ENCODE assay signal across 8 cellular contexts in genomic region chr1:150576794-150577556, GRCh38. TPM values are rescaled to one million over a fixed set of nuclear protein-coding genes. Genes with fewer than 3 reads are reported as not detected.
DNase-seq lines count a peak whose midpoint lies in the region; ATAC-seq and TF ChIP-seq lines count a peak whose summit lies in the region.

No MANE protein-coding gene starts in this region.

- H3K36me3 Mint-ChIP-seq in natural killer cell treated with Interleukin-12 subunit alpha and Interleukin-12 subunit beta and Interleukin-15 and Interleukin-18, amount 100 ng/mL, for 72 hours, result peaks cover 46% of the 10 kb centered on the region

- H3K4me3 Mint-ChIP-seq in natural killer cell treated with Interleukin-12 subunit alpha and Interleukin-12 subunit beta and Interleukin-15 and Interleukin-18, amount 100 ng/mL, for 72 hours, result peak overlapping the region; percentile 92

- 43 to 53% methylated on average over 2 of the region's 2 CpGs for WGBS in ectodermal cell, 2 experiments

- no peak for ATAC-seq in natural killer cell treated with Interleukin-12 subunit alpha and Interleukin-12 subunit beta and Interleukin-15 and Interleukin-18, amount 100 ng/mL, for 72 hours
- no peak for ATAC-seq in GM19035 (IDR thresholded peaks at IDR 0.05; ENCODE audit: unreplicated experiment)

- TF ChIP-seq POLR2A in NB4 (IDR thresholded peaks at IDR 0.05; ENCODE audit: extremely low read depth, insufficient read length), result no peak

- H3K36me3 ChIP-seq in ectodermal cell (ENCODE audit: control insufficient read depth, insufficient read depth, low read length), result peaks cover 47% of the 10 kb centered on the region

- H3K9me3 Mint-ChIP-seq in natural killer cell treated with Interleukin-12 subunit alpha and Interleukin-12 subunit beta and Interleukin-15 and Interleukin-18, amount 100 ng/mL, for 72 hours, result no peaks in the 10 kb centered on the region

- no peaks in the 10 kb centered on the region for H3K27me3 Mint-ChIP-seq in natural killer cell treated with Interleukin-12 subunit alpha and Interleukin-12 subunit beta and Interleukin-15 and Interleukin-18, amount 100 ng/mL, for 72 hours

- H3K9me3 ChIP-seq in ectodermal cell (ENCODE audit: control insufficient read depth, low read length), result no peaks in the 10 kb centered on the region

- H3K4me1 ChIP-seq in ectodermal cell (ENCODE audit: control insufficient read depth, insufficient read depth, low read length), result peaks cover 17% of the 10 kb centered on the region

- peak overlapping the region; percentile 98 to 100 for H3K27ac Mint-ChIP-seq in natural killer cell treated with Interleukin-12 subunit alpha and Interleukin-12 subunit beta and Interleukin-15 and Interleukin-18, amount 100 ng/mL, for 72 hours

- peaks cover 54 to 55% of the 10 kb centered on the region in 2 donors for H3K4me1 Mint-ChIP-seq in natural killer cell treated with Interleukin-12 subunit alpha and Interleukin-12 subunit beta and Interleukin-15 and Interleukin-18, amount 100 ng/mL, for 72 hours (ENCODE audit: low read depth in 2 of 2)

- no peak for TF ChIP-seq CTCF in NB4 (IDR thresholded peaks at IDR 0.05; ENCODE audit: low read depth, low read length)
- no peak for TF ChIP-seq CTCF in GM13976 (IDR thresholded peaks at IDR 0.05; ENCODE audit: borderline replicate concordance, control extremely low read depth, extremely low read depth, insufficient read depth, missing control alignments)

- in situ Hi-C loops in GM13976 (cut with MboI; ENCODE audit: low sequenced_read_pairs, unreplicated experiment), result no loop called here

- H3K4me3 ChIP-seq in NB4 (ENCODE audit: low read depth, low read length) (peak overlapping the region; percentile 88), ectodermal cell (ENCODE audit: insufficient read depth, low read depth, low read length) (peak overlapping the region; percentile 96)

- H3K27ac ChIP-seq in ectodermal cell (ENCODE audit: insufficient read depth, low read depth, low read length, poor library complexity, severe bottlenecking), result no peak overlapping the region

- no peaks in the 10 kb centered on the region for H3K27me3 ChIP-seq in ectodermal cell (ENCODE audit: control insufficient read depth, insufficient read depth, low read length, poor library complexity, severe bottlenecking)

- DNase-seq in CD1c-positive myeloid dendritic cell (ENCODE audit: extremely low spot score) (peak; percentile 25), NB4 (ENCODE audit: low read depth) (no peak), HK-2 (ENCODE audit: unreplicated experiment) (no peak), GM13976 (ENCODE audit: low spot score) (no peak), NCI-H510A treated with DMSO at 0.1 percent for 48 hours (lab: John Stamatoyannopoulos, UW) (no peak)
- DNase-seq in natural killer cell treated with Interleukin-12 subunit alpha and Interleukin-12 subunit beta and Interleukin-15 and Interleukin-18, amount 100 ng/mL, for 72 hours (ENCODE audit: low spot score), result no peak

RNA-seq across cellular contexts. Expression of gene MCL1, which starts 2.4 kb away (rescaled TPM):
- polyA plus RNA-seq in ectodermal cell (2013, experiment 1 of 4), result 165 TPM
- polyA plus RNA-seq in ectodermal cell (2013, experiment 2 of 4), result 171 TPM
- 114 TPM for polyA plus RNA-seq in ectodermal cell (2013, experiment 3 of 4)
- polyA plus RNA-seq in ectodermal cell (2013, experiment 4 of 4), result 126 TPM
- total RNA-seq in natural killer cell treated with Interleukin-12 subunit alpha and Interleukin-12 subunit beta and Interleukin-15 and Interleukin-18, amount 100 ng/mL, for 72 hours, result 100 to 1,000 TPM; 199 to 333 TPM

RNA-seq across cellular contexts. Expression of gene ADAMTSL4, which starts 27.8 kb away (rescaled TPM):
- polyA plus RNA-seq in ectodermal cell (2013, experiment 1 of 4), result 0.37 TPM
- 0.75 TPM for polyA plus RNA-seq in ectodermal cell (2013, experiment 2 of 4)
- polyA plus RNA-seq in ectodermal cell (2013, experiment 3 of 4), result 0.64 TPM
- polyA plus RNA-seq in ectodermal cell (2013, experiment 4 of 4), result 0.57 TPM
- total RNA-seq in natural killer cell treated with Interleukin-12 subunit alpha and Interleukin-12 subunit beta and Interleukin-15 and Interleukin-18, amount 100 ng/mL, for 72 hours, result 1 to 10 TPM in 1 of 2 donors, under 1 TPM in 1; 0.48 to 1.0 TPM

RNA-seq across cellular contexts. Expression of gene ENSA, which starts 52.4 kb away (rescaled TPM):
- polyA plus RNA-seq in ectodermal cell (2013, experiment 1 of 4), result 165 TPM
- 142 TPM for polyA plus RNA-seq in ectodermal cell (2013, experiment 2 of 4)
- polyA plus RNA-seq in ectodermal cell (2013, experiment 3 of 4), result 126 TPM
- 121 TPM for polyA plus RNA-seq in ectodermal cell (2013, experiment 4 of 4)
- 100 to 1,000 TPM; 214 to 249 TPM for total RNA-seq in natural killer cell treated with Interleukin-12 subunit alpha and Interleukin-12 subunit beta and Interleukin-15 and Interleukin-18, amount 100 ng/mL, for 72 hours
